In the genomic region with DNA sequence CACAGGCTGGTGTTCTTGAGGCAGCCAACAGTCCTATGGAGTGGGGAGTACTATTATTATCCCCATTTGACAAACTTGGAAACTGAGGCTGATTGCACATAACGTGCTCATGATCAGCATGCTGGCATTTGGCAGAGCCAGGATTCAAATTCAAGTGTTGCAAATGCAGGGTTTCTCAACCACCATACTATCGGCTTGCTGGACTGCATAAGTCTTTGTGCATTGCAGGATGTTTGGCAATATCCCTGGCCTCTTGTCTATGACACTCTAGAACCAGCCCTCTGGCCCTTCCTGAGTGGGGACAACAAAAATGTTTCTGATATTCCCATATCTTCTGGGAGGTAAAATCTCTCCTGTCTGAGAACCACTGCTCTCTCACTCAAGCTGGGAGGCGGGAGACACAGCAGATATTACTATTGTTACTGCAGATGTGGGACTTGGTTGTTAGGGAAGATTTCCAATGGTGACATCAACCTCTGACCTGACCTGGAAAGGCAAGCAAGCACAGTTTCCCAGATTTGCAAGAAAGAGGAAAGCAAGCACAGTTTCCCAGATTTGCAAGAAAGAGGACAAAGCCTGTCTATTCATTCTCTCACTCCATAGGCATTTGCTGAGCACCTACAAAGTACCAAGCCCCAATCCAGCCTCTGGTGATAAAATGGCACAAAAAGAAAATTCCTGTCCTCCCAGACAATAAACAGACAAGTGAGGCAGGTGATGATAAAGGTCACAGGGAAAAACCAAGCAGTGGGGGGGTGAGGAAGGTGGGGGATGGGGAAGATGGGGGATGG, we compare ENCODE assay signal across 22 cellular contexts. TPM values are rescaled to one million over a fixed set of nuclear protein-coding genes. Genes with fewer than 3 reads are reported as not detected.
"Had no signal": no experiment of that assay in that cellular context is flagged by ENCODE, and none has a peak within 500 bp of the region (broad histone marks: within the 10 kb centered on the region; RNA-seq: fewer than 3 reads in every experiment).

No MANE protein-coding gene starts in this region.

- H3K36me3 ChIP-seq: gastrocnemius medialis, heart right ventricle, left ventricle myocardium inferior, suprapubic skin, upper lobe of left lung had no signal

- H3K79me2 ChIP-seq: parathyroid adenoma had no signal

- H3K27ac ChIP-seq: gastrocnemius medialis, heart right ventricle, left ventricle myocardium inferior, parathyroid adenoma, suprapubic skin, upper lobe of left lung had no signal

- H2AFZ ChIP-seq: parathyroid adenoma had no signal

- H3K27ac Mint-ChIP-seq: activated CD4-positive, alpha-beta T cell treated with anti-CD3 and anti-CD28 coated beads, Interleukin-2, amount 10 ng/mL, durations not matched to agents 7 days and 5 days; activated naive CD8-positive, alpha-beta T cell; brain had no signal

- H3K4me3 Mint-ChIP-seq: activated CD4-positive, alpha-beta T cell treated with anti-CD3 and anti-CD28 coated beads, Interleukin-2, amount 10 ng/mL, durations not matched to agents 7 days and 5 days; activated naive CD8-positive, alpha-beta T cell; brain; naive thymus-derived CD8-positive, alpha-beta T cell had no signal

- ATAC-seq: gastrocnemius medialis; heart right ventricle; naive thymus-derived CD8-positive, alpha-beta T cell had no signal

- H3K9me3 ChIP-seq: gastrocnemius medialis, heart right ventricle, left ventricle myocardium inferior, suprapubic skin, upper lobe of left lung had no signal

- H3K27me3 ChIP-seq: gastrocnemius medialis, suprapubic skin, upper lobe of left lung had no signal

- DNase-seq: activated CD4-positive, alpha-beta T cell treated with anti-CD3 and anti-CD28 coated beads, Interleukin-2, amount 10 ng/mL, durations not matched to agents 7 days and 5 days; activated CD4-positive, CD25-positive, alpha-beta regulatory T cell; activated gamma-delta T cell treated with Interleukin-2 at 50 U/mL for 16 hours; cortex of kidney; effector CD4-positive, alpha-beta T cell; gastrocnemius medialis; heart right ventricle; left ventricle myocardium inferior; naive thymus-derived CD8-positive, alpha-beta T cell; stimulated activated CD4-positive, alpha-beta T cell treated with anti-CD3 and anti-CD28 coated beads, Interleukin-15, amount 100 ng/mL, for 24 hours; stimulated activated CD4-positive, alpha-beta T cell treated with anti-CD3 and anti-CD28 coated beads, Interleukin-4, amount 100 ng/mL, for 1 hour; stimulated activated naive CD4-positive, alpha-beta T cell; upper lobe of left lung had no signal

- H3K36me3 Mint-ChIP-seq: activated naive CD8-positive, alpha-beta T cell; brain; naive thymus-derived CD8-positive, alpha-beta T cell had no signal

- H3K4me3 ChIP-seq: gastrocnemius medialis, heart right ventricle, left ventricle myocardium inferior, suprapubic skin, upper lobe of left lung had no signal

- H3K9me3 Mint-ChIP-seq: activated CD4-positive, alpha-beta T cell treated with anti-CD3 and anti-CD28 coated beads, Interleukin-2, amount 10 ng/mL, durations not matched to agents 7 days and 5 days; brain; naive thymus-derived CD8-positive, alpha-beta T cell had no signal

- H3K4me1 ChIP-seq: gastrocnemius medialis, heart right ventricle, left ventricle myocardium inferior, parathyroid adenoma, suprapubic skin, upper lobe of left lung had no signal

- H3K9ac ChIP-seq: parathyroid adenoma had no signal

- H3K4me1 Mint-ChIP-seq: activated CD4-positive, alpha-beta T cell treated with anti-CD3 and anti-CD28 coated beads, Interleukin-2, amount 10 ng/mL, durations not matched to agents 7 days and 5 days; brain had no signal

RNA-seq across cellular contexts. Expression of a gene that starts 1.0 kb away (rescaled TPM):
- total RNA-seq: activated CD4-positive, alpha-beta T cell treated with anti-CD3 and anti-CD28 coated beads, Interleukin-2, amount 10 ng/mL, durations not matched to agents 7 days and 5 days; gastrocnemius medialis; heart right ventricle; left ventricle myocardium inferior; mucosa of gallbladder; naive thymus-derived CD8-positive, alpha-beta T cell; renal cortical epithelial cell; skeletal muscle tissue; T-helper 2 cell treated with Interferon-gamma antibody and Interleukin-4, amounts not matched to agents 100 ng/mL and 5 ng/mL, for 36 hours; upper lobe of left lung had no signal
- polyA plus RNA-seq: heart right ventricle; naive thymus-derived CD8-positive, alpha-beta T cell had no signal

RNA-seq across cellular contexts. Expression of a gene that starts 31.1 kb away (rescaled TPM):
- total RNA-seq: activated CD4-positive, alpha-beta T cell treated with anti-CD3 and anti-CD28 coated beads, Interleukin-2, amount 10 ng/mL, durations not matched to agents 7 days and 5 days; gastrocnemius medialis; heart right ventricle; left ventricle myocardium inferior; mucosa of gallbladder; naive thymus-derived CD8-positive, alpha-beta T cell; renal cortical epithelial cell; T-helper 2 cell treated with Interferon-gamma antibody and Interleukin-4, amounts not matched to agents 100 ng/mL and 5 ng/mL, for 36 hours had no signal
- polyA plus RNA-seq: heart right ventricle; keratinocyte; naive thymus-derived CD8-positive, alpha-beta T cell had no signal

RNA-seq across cellular contexts. Expression of a gene that starts 58.6 kb away (rescaled TPM):
- total RNA-seq: activated CD4-positive, alpha-beta T cell treated with anti-CD3 and anti-CD28 coated beads, Interleukin-2, amount 10 ng/mL, durations not matched to agents 7 days and 5 days; gastrocnemius medialis; heart right ventricle; left ventricle myocardium inferior; mucosa of gallbladder; naive thymus-derived CD8-positive, alpha-beta T cell; renal cortical epithelial cell; skeletal muscle tissue; suprapubic skin; T-helper 2 cell treated with Interferon-gamma antibody and Interleukin-4, amounts not matched to agents 100 ng/mL and 5 ng/mL, for 36 hours; upper lobe of left lung had no signal
- polyA plus RNA-seq: heart right ventricle; keratinocyte; naive thymus-derived CD8-positive, alpha-beta T cell had no signal
